14 cellular contexts compared by ENCODE assay signal in genomic region chr12:31031951-31032335, GRCh38. TPM values are rescaled to one million over a fixed set of nuclear protein-coding genes. Genes with fewer than 3 reads are reported as not detected.
DNase-seq lines count a peak whose midpoint lies in the region; ATAC-seq and TF ChIP-seq lines count a peak whose summit lies in the region.
"Had no signal": no experiment of that assay in that cellular context is flagged by ENCODE, and none has a peak within 500 bp of the region (broad histone marks: within the 10 kb centered on the region; RNA-seq: fewer than 3 reads in every experiment).

No MANE protein-coding gene starts in this region.

- H3K27ac ChIP-seq in right atrium auricular region (peak overlapping the region; percentile 31 to 33), SU-DHL-6 (ENCODE audit: low read depth, low read length) (peak overlapping the region; percentile 64; the same call in 1 of the 2 replicates), esophagus muscularis mucosa (replicated peaks in 1 of 4) (no peak overlapping the region)
- H3K27ac ChIP-seq: C4-2B, HL-60 had no signal

- no peaks in the 10 kb centered on the region for H3K79me2 ChIP-seq in SU-DHL-6 (ENCODE audit: insufficient read depth, low read length)

- no peak overlapping the region for H3K9ac ChIP-seq in SU-DHL-6 (ENCODE audit: low read length)

- H3F3A ChIP-seq in SU-DHL-6 (ENCODE audit: insufficient read depth), result no peaks in the 10 kb centered on the region

- no peak overlapping the region for H3K4me2 ChIP-seq in SU-DHL-6 (ENCODE audit: low read depth, low read length, poor library complexity, severe bottlenecking)

- no peaks in the 10 kb centered on the region for H3K27me3 ChIP-seq in right atrium auricular region
- no peaks in the 10 kb centered on the region for H3K27me3 ChIP-seq in SU-DHL-6 (ENCODE audit: low read length)
- no peaks in the 10 kb centered on the region for H3K27me3 ChIP-seq in esophagus muscularis mucosa

- no peaks in the 10 kb centered on the region for H4K20me1 ChIP-seq in SU-DHL-6 (ENCODE audit: low read depth, low read length)

- ATAC-seq in Right ventricle myocardium inferior (no peak), HG03469 (IDR thresholded peaks at IDR 0.05; ENCODE audit: unreplicated experiment) (no peak)
- ATAC-seq: HCT116 had no signal

- TF ChIP-seq POLR2A in esophagus muscularis mucosa (IDR thresholded peaks at IDR 0.05; ENCODE audit: low read depth), result no peak

- H2AFZ ChIP-seq in SU-DHL-6 (ENCODE audit: low read depth, low read length, severe bottlenecking), result no peak overlapping the region

- H3K36me3 ChIP-seq in right atrium auricular region (no peaks in the 10 kb centered on the region), SU-DHL-6 (ENCODE audit: low read length) (no peaks in the 10 kb centered on the region), esophagus muscularis mucosa (no peaks in the 10 kb centered on the region)

- no peak for TF ChIP-seq EP300 in esophagus muscularis mucosa (IDR thresholded peaks at IDR 0.05)

- H3K4me1 ChIP-seq in right atrium auricular region, result peaks cover 0 to 49% of the 10 kb centered on the region in 2 donors
- H3K4me1 ChIP-seq in esophagus muscularis mucosa, result peaks cover 0 to 15% (median 0%) of the 10 kb centered on the region in 4 donors

- TF ChIP-seq CTCF in right atrium auricular region (IDR thresholded peaks at IDR 0.05) (no peak), SU-DHL-6 (IDR thresholded peaks at IDR 0.05; ENCODE audit: insufficient read depth, low read length, poor library complexity, severe bottlenecking) (no peak), esophagus muscularis mucosa (IDR thresholded peaks at IDR 0.05) (no peak)

- H3K9me2 ChIP-seq in SU-DHL-6 (replicated peaks; ENCODE audit: insufficient read depth, low read length), result no peaks in the 10 kb centered on the region

- DNase-seq in right atrium auricular region (ENCODE audit: low spot score) (no peak), Right ventricle myocardium inferior (ENCODE audit: missing footprints) (no peak), esophagus muscularis mucosa (ENCODE audit: extremely low spot score) (peak; percentile 45), OCI-M2 (lab: John Stamatoyannopoulos, UW; ENCODE audit: unreplicated experiment) (no peak)
- DNase-seq in activated T-cell treated with anti-CD3 and anti-CD28 coated beads, Interleukin-2, amount 50 U/mL, for 48 hours, result no peak
- DNase-seq: GF-D8, NCI-H146, NCI-H2081, NCI-H510A had no signal

- intact Hi-C loops in Right ventricle myocardium inferior (cut with DNase I), result no loop called here
- intact Hi-C loops in esophagus muscularis mucosa (cut with DNase I), result no loop called here

- H3K4me3 ChIP-seq in right atrium auricular region, result no peak overlapping the region
- no peak overlapping the region for H3K4me3 ChIP-seq in SU-DHL-6 (ENCODE audit: insufficient read depth, low read length, poor library complexity, severe bottlenecking)
- H3K4me3 ChIP-seq in esophagus muscularis mucosa, result no peak overlapping the region

- WGBS in esophagus muscularis mucosa, result 96% methylated on average over 4 of the region's 4 CpGs

- H3K9me3 ChIP-seq in right atrium auricular region (no peaks in the 10 kb centered on the region), SU-DHL-6 (ENCODE audit: insufficient read depth, low read length) (no peaks in the 10 kb centered on the region), esophagus muscularis mucosa (no peaks in the 10 kb centered on the region)

RNA-seq across cellular contexts. Expression of gene DDX11, which starts 41.7 kb away (rescaled TPM):
- total RNA-seq in right atrium auricular region, result 1 to 10 TPM; 1.1 to 5.3 TPM
- 6.5 TPM for total RNA-seq in Right ventricle myocardium inferior
- total RNA-seq in esophagus muscularis mucosa, result 10 to 100 TPM in 3 of 4 donors, 1 to 10 TPM in 1; 5.9 to 18.7 (median 12.7) TPM

Comparison
In these comparisons a context has a peak if more than half of its experiments do, and no peak if none do; other contexts are left out.
1. H3K27ac ChIP-seq: peak in right atrium auricular region (2 of 2) and SU-DHL-6 (single experiment); none in esophagus muscularis mucosa (0 of 4).